ENCODE assay signal across 1 cellular context in the genomic region with DNA sequence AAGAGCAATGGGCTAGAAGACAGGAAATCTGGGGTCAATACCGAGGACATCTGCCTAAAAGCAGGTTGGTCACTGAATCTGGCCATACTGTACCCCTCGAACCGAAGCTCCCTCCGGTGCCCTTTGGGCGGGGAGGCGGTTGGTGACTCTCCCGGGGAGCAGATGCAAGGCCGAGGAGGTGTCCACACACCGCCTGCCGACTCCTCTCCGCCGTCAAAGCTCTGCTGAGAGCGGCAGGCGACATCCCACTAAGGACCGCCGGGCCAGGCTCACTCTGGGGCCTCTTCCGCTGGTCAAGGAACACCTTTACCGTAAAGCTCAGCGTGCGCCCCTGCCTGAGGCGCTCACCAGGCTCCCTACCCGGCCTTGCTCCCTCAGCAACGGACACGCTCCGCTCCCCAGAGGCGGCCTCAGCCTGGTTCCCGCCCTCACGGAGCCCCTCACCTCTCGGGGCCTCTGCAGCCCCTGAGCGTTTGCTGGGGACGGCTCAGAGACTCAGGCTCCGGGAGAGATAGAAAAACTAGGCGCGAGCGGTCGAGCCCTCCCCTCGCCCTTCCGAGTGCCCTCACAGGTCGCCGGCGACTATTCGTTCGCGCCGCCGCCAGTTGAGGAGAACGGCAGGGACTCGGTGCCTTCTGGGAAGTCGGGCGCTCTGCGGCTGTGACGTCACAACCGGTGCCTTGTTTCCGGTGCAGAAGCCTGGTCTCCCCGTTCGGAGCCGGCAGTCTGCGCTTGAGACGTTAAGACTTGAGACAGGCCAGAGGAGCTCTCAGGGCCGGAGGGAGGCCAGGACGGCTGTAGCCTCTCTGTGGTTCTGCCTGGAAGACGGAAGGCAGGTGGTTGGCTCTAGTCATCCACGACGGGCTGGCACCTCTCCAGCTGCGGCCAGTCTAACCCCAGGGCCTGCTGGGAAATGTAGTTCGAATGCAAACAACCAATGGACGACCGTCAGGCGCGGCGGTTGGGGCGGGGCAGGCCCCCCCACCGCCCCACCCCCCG.
TF ChIP-seq lines count a peak whose summit lies in the region.

A gene with protein sequence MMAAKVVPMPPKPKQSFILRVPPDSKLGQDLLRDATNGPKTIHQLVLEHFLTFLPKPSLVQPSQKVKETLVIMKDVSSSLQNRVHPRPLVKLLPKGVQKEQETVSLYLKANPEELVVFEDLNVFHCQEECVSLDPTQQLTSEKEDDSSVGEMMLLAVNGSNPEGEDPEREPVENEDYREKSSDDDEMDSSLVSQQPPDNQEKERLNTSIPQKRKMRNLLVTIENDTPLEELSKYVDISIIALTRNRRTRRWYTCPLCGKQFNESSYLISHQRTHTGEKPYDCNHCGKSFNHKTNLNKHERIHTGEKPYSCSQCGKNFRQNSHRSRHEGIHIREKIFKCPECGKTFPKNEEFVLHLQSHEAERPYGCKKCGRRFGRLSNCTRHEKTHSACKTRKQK (minus strand): TSS at position 616 of the 999 bp plus-strand sequence. CDS start 1,403 bp downstream, outside the sequence.

TF ChIP-seq in HCT116, 20 proteins besides CTCF, POLR2A, EP300 and RAD21 (continued from another document):
- TF ChIP-seq, protein P1, sequence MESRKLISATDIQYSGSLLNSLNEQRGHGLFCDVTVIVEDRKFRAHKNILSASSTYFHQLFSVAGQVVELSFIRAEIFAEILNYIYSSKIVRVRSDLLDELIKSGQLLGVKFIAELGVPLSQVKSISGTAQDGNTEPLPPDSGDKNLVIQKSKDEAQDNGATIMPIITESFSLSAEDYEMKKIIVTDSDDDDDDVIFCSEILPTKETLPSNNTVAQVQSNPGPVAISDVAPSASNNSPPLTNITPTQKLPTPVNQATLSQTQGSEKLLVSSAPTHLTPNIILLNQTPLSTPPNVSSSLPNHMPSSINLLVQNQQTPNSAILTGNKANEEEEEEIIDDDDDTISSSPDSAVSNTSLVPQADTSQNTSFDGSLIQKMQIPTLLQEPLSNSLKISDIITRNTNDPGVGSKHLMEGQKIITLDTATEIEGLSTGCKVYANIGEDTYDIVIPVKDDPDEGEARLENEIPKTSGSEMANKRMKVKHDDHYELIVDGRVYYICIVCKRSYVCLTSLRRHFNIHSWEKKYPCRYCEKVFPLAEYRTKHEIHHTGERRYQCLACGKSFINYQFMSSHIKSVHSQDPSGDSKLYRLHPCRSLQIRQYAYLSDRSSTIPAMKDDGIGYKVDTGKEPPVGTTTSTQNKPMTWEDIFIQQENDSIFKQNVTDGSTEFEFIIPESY (IDR thresholded peaks at IDR 0.05; ENCODE audit: extremely low read depth, insufficient replicate concordance, low read length): peak; percentile 46
- TF ChIP-seq EGR1 (IDR thresholded peaks at IDR 0.05; ENCODE audit: low read depth) (no peak), ZFX (IDR thresholded peaks at IDR 0.05) (peak; percentile 74; the same call in 1 of the 2 replicates), FOSL1 (IDR thresholded peaks at IDR 0.05; ENCODE audit: low read depth) (no peak), POLR2AphosphoS5 (IDR thresholded peaks at IDR 0.05; ENCODE audit: low read depth, low read length) (peak; percentile 86), EZH2 (IDR thresholded peaks at IDR 0.05) (no peak), SIN3A (IDR thresholded peaks at IDR 0.05; ENCODE audit: low read depth) (peak; percentile 80), CBX3 (IDR thresholded peaks at IDR 0.05; ENCODE audit: low read depth) (peak; percentile 48; the same call in 1 of the 2 replicates), SP1 (IDR thresholded peaks at IDR 0.05; ENCODE audit: low read depth) (peak; percentile 42), SRF (IDR thresholded peaks at IDR 0.05; ENCODE audit: low read depth) (peak; percentile 14; the same call in 1 of the 2 replicates), TCF7L2 (IDR thresholded peaks at IDR 0.05; ENCODE audit: borderline replicate concordance, extremely low read depth, insufficient read depth, insufficient read length) (peak; percentile 46), CEBPB (IDR thresholded peaks at IDR 0.05; ENCODE audit: low read depth) (no peak), ELF1 (IDR thresholded peaks at IDR 0.05; ENCODE audit: borderline replicate concordance, low read depth) (no peak; the same call in 1 of the 2 replicates), ZNF274 (IDR thresholded peaks at IDR 0.05; ENCODE audit: low read depth, low read length) (no peak)
- TF ChIP-seq, protein P2, sequence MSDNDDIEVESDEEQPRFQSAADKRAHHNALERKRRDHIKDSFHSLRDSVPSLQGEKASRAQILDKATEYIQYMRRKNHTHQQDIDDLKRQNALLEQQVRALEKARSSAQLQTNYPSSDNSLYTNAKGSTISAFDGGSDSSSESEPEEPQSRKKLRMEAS (IDR thresholded peaks at IDR 0.05): peak; percentile 53; the same call in 1 of the 2 replicates
TF ChIP-seq in HCT116: peak in this region for 9.
